2 cellular contexts compared by ENCODE assay signal in the genomic region with DNA sequence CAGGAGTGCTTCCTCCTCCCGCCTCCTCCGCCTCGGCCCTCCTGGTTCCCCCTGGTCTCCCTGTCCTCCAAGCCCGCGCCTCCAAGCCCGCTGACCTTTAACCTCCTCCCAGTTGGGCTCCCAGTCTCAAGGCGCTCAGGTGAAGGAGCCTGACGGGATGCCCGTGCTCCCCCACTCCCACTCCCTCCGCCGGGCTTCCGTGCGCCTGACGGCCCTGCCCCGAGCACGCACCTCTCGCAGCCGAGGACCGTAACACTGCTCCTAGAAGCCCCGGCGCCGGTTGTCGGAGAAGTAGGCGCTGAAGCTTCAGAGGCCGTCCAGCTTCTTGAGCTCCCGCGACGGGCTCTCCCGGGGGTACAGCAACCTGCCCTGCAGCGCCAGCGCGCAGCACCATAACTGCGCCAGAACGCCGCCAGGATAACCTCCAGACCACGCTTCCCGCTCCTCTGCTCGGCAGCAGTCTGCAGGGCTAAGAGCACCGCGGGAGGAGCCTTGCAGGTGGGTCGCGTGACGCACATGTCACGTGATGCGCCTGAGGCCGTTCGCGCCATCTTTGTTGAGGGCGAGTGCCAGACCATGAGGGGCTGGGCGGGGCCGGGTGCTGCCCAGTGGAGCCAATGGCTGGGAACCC.
TF ChIP-seq lines count a peak whose summit lies in the region.

No MANE protein-coding gene starts in this region.

TF ChIP-seq in SK-N-SH, 30 proteins besides CTCF, POLR2A, EP300 and RAD21 (continued from another document):
- TF ChIP-seq, protein P1, sequence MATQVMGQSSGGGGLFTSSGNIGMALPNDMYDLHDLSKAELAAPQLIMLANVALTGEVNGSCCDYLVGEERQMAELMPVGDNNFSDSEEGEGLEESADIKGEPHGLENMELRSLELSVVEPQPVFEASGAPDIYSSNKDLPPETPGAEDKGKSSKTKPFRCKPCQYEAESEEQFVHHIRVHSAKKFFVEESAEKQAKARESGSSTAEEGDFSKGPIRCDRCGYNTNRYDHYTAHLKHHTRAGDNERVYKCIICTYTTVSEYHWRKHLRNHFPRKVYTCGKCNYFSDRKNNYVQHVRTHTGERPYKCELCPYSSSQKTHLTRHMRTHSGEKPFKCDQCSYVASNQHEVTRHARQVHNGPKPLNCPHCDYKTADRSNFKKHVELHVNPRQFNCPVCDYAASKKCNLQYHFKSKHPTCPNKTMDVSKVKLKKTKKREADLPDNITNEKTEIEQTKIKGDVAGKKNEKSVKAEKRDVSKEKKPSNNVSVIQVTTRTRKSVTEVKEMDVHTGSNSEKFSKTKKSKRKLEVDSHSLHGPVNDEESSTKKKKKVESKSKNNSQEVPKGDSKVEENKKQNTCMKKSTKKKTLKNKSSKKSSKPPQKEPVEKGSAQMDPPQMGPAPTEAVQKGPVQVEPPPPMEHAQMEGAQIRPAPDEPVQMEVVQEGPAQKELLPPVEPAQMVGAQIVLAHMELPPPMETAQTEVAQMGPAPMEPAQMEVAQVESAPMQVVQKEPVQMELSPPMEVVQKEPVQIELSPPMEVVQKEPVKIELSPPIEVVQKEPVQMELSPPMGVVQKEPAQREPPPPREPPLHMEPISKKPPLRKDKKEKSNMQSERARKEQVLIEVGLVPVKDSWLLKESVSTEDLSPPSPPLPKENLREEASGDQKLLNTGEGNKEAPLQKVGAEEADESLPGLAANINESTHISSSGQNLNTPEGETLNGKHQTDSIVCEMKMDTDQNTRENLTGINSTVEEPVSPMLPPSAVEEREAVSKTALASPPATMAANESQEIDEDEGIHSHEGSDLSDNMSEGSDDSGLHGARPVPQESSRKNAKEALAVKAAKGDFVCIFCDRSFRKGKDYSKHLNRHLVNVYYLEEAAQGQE (IDR thresholded peaks at IDR 0.05; ENCODE audit: low read depth, low read length): no peak
- no peak for TF ChIP-seq YY1 (IDR thresholded peaks at IDR 0.05; ENCODE audit: low read depth)
- TF ChIP-seq NRF1 (IDR thresholded peaks at IDR 0.05; ENCODE audit: low read depth, low read length): no peak

TF ChIP-seq in SK-N-SH treated with all-trans-retinoic acid at 6 μM for 48 hours, 23 proteins besides CTCF, POLR2A, EP300 and RAD21 (continued from another document):
- TF ChIP-seq ESRRG (CRISPR knock-in tag; IDR thresholded peaks at IDR 0.05) (no peak), ZC3H10 (CRISPR knock-in tag; IDR thresholded peaks at IDR 0.05) (no peak), ZFP30 (CRISPR knock-in tag; IDR thresholded peaks at IDR 0.05) (no peak), BACH2 (CRISPR knock-in tag; IDR thresholded peaks at IDR 0.05; ENCODE audit: borderline replicate concordance) (no peak), PPARA (CRISPR knock-in tag; IDR thresholded peaks at IDR 0.05; ENCODE audit: borderline replicate concordance) (no peak), TCF4 (CRISPR knock-in tag; IDR thresholded peaks at IDR 0.05; ENCODE audit: borderline replicate concordance) (no peak)
- TF ChIP-seq, protein P2, sequence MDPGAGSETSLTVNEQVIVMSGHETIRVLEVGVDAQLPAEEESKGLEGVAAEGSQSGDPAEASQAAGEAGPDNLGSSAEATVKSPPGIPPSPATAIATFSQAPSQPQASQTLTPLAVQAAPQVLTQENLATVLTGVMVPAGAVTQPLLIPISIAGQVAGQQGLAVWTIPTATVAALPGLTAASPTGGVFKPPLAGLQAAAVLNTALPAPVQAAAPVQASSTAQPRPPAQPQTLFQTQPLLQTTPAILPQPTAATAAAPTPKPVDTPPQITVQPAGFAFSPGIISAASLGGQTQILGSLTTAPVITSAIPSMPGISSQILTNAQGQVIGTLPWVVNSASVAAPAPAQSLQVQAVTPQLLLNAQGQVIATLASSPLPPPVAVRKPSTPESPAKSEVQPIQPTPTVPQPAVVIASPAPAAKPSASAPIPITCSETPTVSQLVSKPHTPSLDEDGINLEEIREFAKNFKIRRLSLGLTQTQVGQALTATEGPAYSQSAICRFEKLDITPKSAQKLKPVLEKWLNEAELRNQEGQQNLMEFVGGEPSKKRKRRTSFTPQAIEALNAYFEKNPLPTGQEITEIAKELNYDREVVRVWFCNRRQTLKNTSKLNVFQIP (CRISPR knock-in tag; IDR thresholded peaks at IDR 0.05; ENCODE audit: borderline replicate concordance, low read depth): no peak
- TF ChIP-seq, protein P3, sequence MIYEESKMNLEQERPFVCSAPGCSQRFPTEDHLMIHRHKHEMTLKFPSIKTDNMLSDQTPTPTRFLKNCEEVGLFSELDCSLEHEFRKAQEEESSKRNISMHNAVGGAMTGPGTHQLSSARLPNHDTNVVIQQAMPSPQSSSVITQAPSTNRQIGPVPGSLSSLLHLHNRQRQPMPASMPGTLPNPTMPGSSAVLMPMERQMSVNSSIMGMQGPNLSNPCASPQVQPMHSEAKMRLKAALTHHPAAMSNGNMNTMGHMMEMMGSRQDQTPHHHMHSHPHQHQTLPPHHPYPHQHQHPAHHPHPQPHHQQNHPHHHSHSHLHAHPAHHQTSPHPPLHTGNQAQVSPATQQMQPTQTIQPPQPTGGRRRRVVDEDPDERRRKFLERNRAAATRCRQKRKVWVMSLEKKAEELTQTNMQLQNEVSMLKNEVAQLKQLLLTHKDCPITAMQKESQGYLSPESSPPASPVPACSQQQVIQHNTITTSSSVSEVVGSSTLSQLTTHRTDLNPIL (CRISPR knock-in tag; IDR thresholded peaks at IDR 0.05; ENCODE audit: low read depth): no peak
